ENCODE assay signal across 12 cellular contexts in genomic region chr1:25288573-25289101, GRCh38. TPM values are rescaled to one million over a fixed set of nuclear protein-coding genes. Genes with fewer than 3 reads are reported as not detected.
"Had no signal": no experiment of that assay in that cellular context is flagged by ENCODE, and none has a peak within 500 bp of the region (broad histone marks: within the 10 kb centered on the region; RNA-seq: fewer than 3 reads in every experiment).

No MANE protein-coding gene starts in this region.

RNA-seq across cellular contexts. Expression of gene RHD, which starts 16.3 kb away (rescaled TPM):
- total RNA-seq: activated B cell treated with CpG ODN at 0.5 μM for 24 hours; activated CD4-positive, alpha-beta memory T cell treated with anti-CD3 and anti-CD28 coated beads for 36 hours; activated CD4-positive, alpha-beta memory T cell treated with anti-CD3 and anti-CD28 coated beads, Interleukin-2, amount 10 ng/mL, durations not matched to agents 7 days and 5 days; activated CD4-positive, alpha-beta T cell treated with anti-CD3 and anti-CD28 coated beads for 36 hours; activated CD4-positive, alpha-beta T cell treated with anti-CD3 and anti-CD28 coated beads, Interleukin-2, amount 10 ng/mL, durations not matched to agents 24 days and 14 days; activated CD4-positive, alpha-beta T cell treated with anti-CD3 and anti-CD28 coated beads, Interleukin-2, amount 10 ng/mL, durations not matched to agents 7 days and 5 days; activated CD8-positive, alpha-beta memory T cell treated with anti-CD3 and anti-CD28 coated beads for 36 hours; activated CD8-positive, alpha-beta memory T cell treated with anti-CD3 and anti-CD28 coated beads, Interleukin-2, amount 10 ng/mL, durations not matched to agents 7 days and 5 days; activated CD8-positive, alpha-beta T cell treated with anti-CD3 and anti-CD28 coated beads for 36 hours; T-helper 1 cell treated with Interleukin-12 subunit alpha and Interleukin-12 subunit beta and Interleukin-4 antibody, amounts not matched to agents 30 ng/mL and 1 ng/mL, for 36 hours; T-helper 2 cell treated with Interferon-gamma antibody and Interleukin-4, amounts not matched to agents 100 ng/mL and 5 ng/mL, for 36 hours; WTC11 had no signal
